1 cellular context compared by ENCODE assay signal in the genomic region with DNA sequence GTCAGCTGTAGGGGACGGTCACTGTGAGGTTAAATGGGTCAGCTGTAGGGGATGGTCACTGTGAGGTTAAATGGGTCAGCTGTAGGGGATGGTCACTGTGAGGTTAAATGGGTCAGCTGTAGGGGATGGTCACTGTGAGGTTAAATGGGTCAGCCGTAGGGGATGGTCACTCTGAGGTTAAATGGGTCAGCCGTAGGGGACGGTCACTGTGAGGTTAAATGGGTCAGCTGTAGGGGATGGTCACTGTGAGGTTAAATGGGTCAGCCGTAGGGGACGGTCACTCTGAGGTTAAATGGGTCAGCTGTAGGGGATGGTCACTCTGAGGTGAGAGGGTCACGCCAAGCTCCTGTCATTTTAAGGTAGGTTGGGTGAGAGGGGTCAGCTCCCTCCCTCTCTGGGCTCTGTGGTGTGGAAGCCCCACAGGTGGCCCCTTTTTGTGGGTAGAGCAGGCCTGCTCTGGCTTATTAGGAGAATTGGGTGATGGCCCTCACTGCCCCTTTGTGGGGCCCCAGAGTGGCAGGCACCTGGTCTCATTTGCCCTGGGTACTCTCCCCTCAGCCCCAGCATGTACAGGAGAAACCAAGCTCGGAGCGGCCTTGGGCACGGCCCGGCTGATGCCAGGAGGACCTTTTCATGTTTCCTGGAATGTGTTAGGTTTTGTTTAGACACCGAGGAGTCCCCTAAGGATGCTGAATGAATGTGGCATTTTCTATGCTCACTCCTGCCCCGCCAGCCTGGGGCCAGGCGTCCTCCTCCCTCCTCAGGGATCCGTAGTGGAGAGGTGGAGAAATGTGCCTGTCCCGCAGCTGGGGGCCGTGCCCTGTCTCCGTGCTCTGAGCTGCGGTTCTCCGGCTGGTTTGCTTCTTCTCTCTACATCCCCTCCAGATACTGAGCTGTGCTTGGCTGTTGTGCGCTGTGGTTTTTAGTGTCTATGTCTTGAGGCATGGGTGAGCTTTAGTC.
TF ChIP-seq lines count a peak whose summit lies in the region.

No MANE protein-coding gene starts in this region.

TF ChIP-seq in IMR-90, 13 proteins besides CTCF, POLR2A, EP300 and RAD21:
- TF ChIP-seq NFE2L2 (IDR thresholded peaks at IDR 0.05; ENCODE audit: low read depth, low read length): no peak
- TF ChIP-seq RFX5 (IDR thresholded peaks at IDR 0.05; ENCODE audit: low read depth, low read length): no peak
- TF ChIP-seq MAZ (IDR thresholded peaks at IDR 0.05; ENCODE audit: borderline replicate concordance, low read depth, low read length): no peak
- no peak for TF ChIP-seq FOS (IDR thresholded peaks at IDR 0.05; ENCODE audit: low read depth, low read length)
- no peak for TF ChIP-seq CEBPB (IDR thresholded peaks at IDR 0.05; ENCODE audit: low read depth, low read length)
- TF ChIP-seq SMC3 (IDR thresholded peaks at IDR 0.05; ENCODE audit: low read depth, low read length): no peak
- TF ChIP-seq CHD1 (IDR thresholded peaks at IDR 0.05; ENCODE audit: low read depth, low read length): no peak
- TF ChIP-seq MXI1 (IDR thresholded peaks at IDR 0.05; ENCODE audit: borderline replicate concordance, low read depth, low read length): no peak
- TF ChIP-seq, protein P1, sequence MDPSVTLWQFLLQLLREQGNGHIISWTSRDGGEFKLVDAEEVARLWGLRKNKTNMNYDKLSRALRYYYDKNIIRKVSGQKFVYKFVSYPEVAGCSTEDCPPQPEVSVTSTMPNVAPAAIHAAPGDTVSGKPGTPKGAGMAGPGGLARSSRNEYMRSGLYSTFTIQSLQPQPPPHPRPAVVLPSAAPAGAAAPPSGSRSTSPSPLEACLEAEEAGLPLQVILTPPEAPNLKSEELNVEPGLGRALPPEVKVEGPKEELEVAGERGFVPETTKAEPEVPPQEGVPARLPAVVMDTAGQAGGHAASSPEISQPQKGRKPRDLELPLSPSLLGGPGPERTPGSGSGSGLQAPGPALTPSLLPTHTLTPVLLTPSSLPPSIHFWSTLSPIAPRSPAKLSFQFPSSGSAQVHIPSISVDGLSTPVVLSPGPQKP (IDR thresholded peaks at IDR 0.05; ENCODE audit: borderline replicate concordance, low read depth, low read length): no peak
TF ChIP-seq in IMR-90: peak in this region for 0.
